ENCODE assay signal across 24 cellular contexts in genomic region chr1:227362039-227362438, GRCh38. TPM values are rescaled to one million over a fixed set of nuclear protein-coding genes. Genes with fewer than 3 reads are reported as not detected.
A peak's percentile ranks its signal among the peaks of the same experiment; 100 is the strongest.
DNase-seq lines count a peak whose midpoint lies in the region; ATAC-seq and TF ChIP-seq lines count a peak whose summit lies in the region.
"Had no signal": no experiment of that assay in that cellular context is flagged by ENCODE, and none has a peak within 500 bp of the region (broad histone marks: within the 10 kb centered on the region; RNA-seq: fewer than 3 reads in every experiment).

No MANE protein-coding gene starts in this region.

- DNase-seq in HFFc6 (peak; percentile 28), choroid plexus epithelial cell (ENCODE audit: low read depth) (peak; percentile 64), fibroblast of villous mesenchyme (ENCODE audit: low read depth) (peak; percentile 10), type B pancreatic cell (ENCODE audit: extremely low spot score, unreplicated experiment) (no peak), GM03348 (ENCODE audit: low spot score) (no peak)
- DNase-seq in activated CD8-positive, alpha-beta memory T cell treated with anti-CD3 and anti-CD28 coated beads for 24 hours: no peak
- DNase-seq: Caco-2; CD8-positive, alpha-beta T cell; EL; GDM1; Kasumi-1; NCI-H1092 treated with DMSO at 0.1 percent for 48 hours; NCI-H1436; NCI-H187 treated with DMSO at 0.1 percent for 48 hours; NCI-H446; NCI-H524 treated with DMSO at 0.1 percent for 48 hours; NK-92 treated with Interleukin-12 subunit alpha and Interleukin-12 subunit beta, amount 100 ng/mL, for 24 hours; PC-3 had no signal

- H3K36me3 Mint-ChIP-seq in HFFc6 (ENCODE audit: low read depth): no peaks in the 10 kb centered on the region
- H3K36me3 Mint-ChIP-seq in type B pancreatic cell: no peaks in the 10 kb centered on the region
- H3K36me3 Mint-ChIP-seq: CD8-positive, alpha-beta T cell had no signal

- ATAC-seq in SK-N-SH treated with all-trans-retinoic acid at 6 μM for 48 hours: no peak
- ATAC-seq: CD8-positive, alpha-beta T cell; HepG2; K562; PC-3; Right ventricle myocardium inferior had no signal

- peaks cover 14% of the 10 kb centered on the region for H3K4me1 Mint-ChIP-seq in HFFc6 (ENCODE audit: low read depth)
- peaks cover 8% of the 10 kb centered on the region for H3K4me1 Mint-ChIP-seq in type B pancreatic cell (ENCODE audit: unreplicated experiment)
- H3K4me1 Mint-ChIP-seq: B cell had no signal

- H3K27ac Mint-ChIP-seq in HFFc6 (no peak overlapping the region), type B pancreatic cell (no peak overlapping the region)
- H3K27ac Mint-ChIP-seq: B cell; CD8-positive, alpha-beta T cell had no signal

- TF ChIP-seq CTCF in HFFc6 (IDR thresholded peaks at IDR 0.05) (no peak), choroid plexus epithelial cell (conservative IDR thresholded peaks at IDR 0.05; ENCODE audit: low read depth, low read length) (no peak), fibroblast of villous mesenchyme (IDR thresholded peaks at IDR 0.05; ENCODE audit: insufficient read depth, low read depth, low read length) (no peak), type B pancreatic cell (conservative IDR thresholded peaks at IDR 0.05) (no peak)

- H3K27me3 Mint-ChIP-seq in HFFc6 (ENCODE audit: insufficient read depth) (no peaks in the 10 kb centered on the region; the same call in 1 of the 2 replicates), type B pancreatic cell (no peaks in the 10 kb centered on the region)

- no peak overlapping the region for H3K4me3 Mint-ChIP-seq in HFFc6
- no peak overlapping the region for H3K4me3 Mint-ChIP-seq in type B pancreatic cell
- H3K4me3 Mint-ChIP-seq: B cell; CD8-positive, alpha-beta T cell had no signal

- H3K4me3 ChIP-seq in choroid plexus epithelial cell (ENCODE audit: low read depth, low read length) (no peak overlapping the region), fibroblast of villous mesenchyme (ENCODE audit: low read depth, low read length) (no peak overlapping the region)
- H3K4me3 ChIP-seq: K562, SJSA1 had no signal

- H3K9me3 Mint-ChIP-seq in HFFc6 (no peaks in the 10 kb centered on the region), type B pancreatic cell (no peaks in the 10 kb centered on the region)
- H3K9me3 Mint-ChIP-seq: CD8-positive, alpha-beta T cell had no signal

TF ChIP-seq in SK-N-SH treated with all-trans-retinoic acid at 6 μM for 48 hours, 23 proteins besides CTCF, POLR2A, EP300 and RAD21:
- TF ChIP-seq TCF4 (CRISPR knock-in tag; IDR thresholded peaks at IDR 0.05; ENCODE audit: borderline replicate concordance) (no peak), RARB (CRISPR knock-in tag; IDR thresholded peaks at IDR 0.05) (no peak), PATZ1 (CRISPR knock-in tag; IDR thresholded peaks at IDR 0.05; ENCODE audit: borderline replicate concordance) (no peak), BACH2 (CRISPR knock-in tag; IDR thresholded peaks at IDR 0.05; ENCODE audit: borderline replicate concordance) (no peak), CSRNP3 (CRISPR knock-in tag; IDR thresholded peaks at IDR 0.05) (no peak), SNAI2 (CRISPR knock-in tag; IDR thresholded peaks at IDR 0.05) (no peak), TOX (CRISPR knock-in tag; IDR thresholded peaks at IDR 0.05; ENCODE audit: borderline replicate concordance) (no peak), OSR1 (CRISPR knock-in tag; IDR thresholded peaks at IDR 0.05) (no peak), ZNF8 (CRISPR knock-in tag; IDR thresholded peaks at IDR 0.05) (no peak), GLIS3 (CRISPR knock-in tag; IDR thresholded peaks at IDR 0.05) (no peak), ZFP30 (CRISPR knock-in tag; IDR thresholded peaks at IDR 0.05) (no peak), ZNF565 (CRISPR knock-in tag; conservative IDR thresholded peaks at IDR 0.05; ENCODE audit: low read depth) (no peak), CREB5 (CRISPR knock-in tag; IDR thresholded peaks at IDR 0.05; ENCODE audit: low read depth) (no peak)

RNA-seq across cellular contexts. Expression of gene CDC42BPA, which starts 43.7 kb away (rescaled TPM):
- 10 to 100 TPM; 32.8 to 37.8 (median 35.8) TPM for total RNA-seq in HFFc6 (2021; fragmentation: NEBNext Ultra II Directional; extraction: Animal tissue kit (Norgen Biotek cat#: 25700))
- 112 and 113 TPM in 2 replicates for total RNA-seq in fibroblast of villous mesenchyme
- total RNA-seq in type B pancreatic cell (ENCODE audit: low replicate concordance): 18.5 and 33.8 TPM in 2 replicates

Comparison
In these comparisons a context has a peak if more than half of its experiments do, and no peak if none do; other contexts are left out.
1. DNase-seq: peak in HFFc6 (single experiment), choroid plexus epithelial cell (single experiment) and fibroblast of villous mesenchyme (single experiment); none in activated CD8-positive, alpha-beta memory T cell treated with anti-CD3 and anti-CD28 coated beads for 24 hours (single experiment), type B pancreatic cell (single experiment) and GM03348 (single experiment).